In the genomic region with DNA sequence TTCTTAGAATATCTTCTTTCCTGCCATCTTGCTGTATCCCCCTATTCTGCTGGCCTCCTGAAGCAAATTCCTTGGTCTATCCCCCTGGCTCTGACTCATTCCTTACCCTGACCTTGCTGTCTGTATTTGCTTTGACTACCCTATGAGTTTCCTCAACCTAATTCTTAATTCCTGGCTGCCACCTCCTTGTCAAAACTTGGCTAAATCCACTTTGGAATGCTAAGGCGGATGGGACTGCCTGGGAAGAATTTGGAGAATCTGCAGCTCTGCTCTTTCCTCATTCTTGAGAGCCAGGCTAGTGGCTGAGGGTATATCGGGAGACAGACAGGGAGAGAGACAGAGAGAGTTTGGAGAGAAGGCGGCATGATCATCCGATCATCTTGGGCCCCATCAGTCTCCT, we compare ENCODE assay signal across 11 cellular contexts. TPM values are rescaled to one million over a fixed set of nuclear protein-coding genes. Genes with fewer than 3 reads are reported as not detected.
DNase-seq lines count a peak whose midpoint lies in the region; ATAC-seq, FAIRE-seq and TF ChIP-seq lines count a peak whose summit lies in the region.
"Had no signal": no experiment of that assay in that cellular context is flagged by ENCODE, and none has a peak within 500 bp of the region (broad histone marks: within the 10 kb centered on the region; RNA-seq: fewer than 3 reads in every experiment).

No MANE protein-coding gene starts in this region.

- TF ChIP-seq EP300 in stomach (IDR thresholded peaks at IDR 0.05), result no peak

- 51 to 83% (median 64%) methylated on average over 4 of the region's 4 CpGs for WGBS in stomach, 5 donors

- FAIRE-seq in H54 (lab: Jason Lieb, UNC), result peak; percentile 58
- FAIRE-seq: GM18507, islet of Langerhans had no signal

- no peak for ATAC-seq in HG02885 (IDR thresholded peaks at IDR 0.05; ENCODE audit: poor library complexity, unreplicated experiment)
- ATAC-seq in GM21447 (IDR thresholded peaks at IDR 0.05; ENCODE audit: unreplicated experiment), result no peak
- ATAC-seq: activated T-cell treated with anti-CD3 and anti-CD28 coated beads, Interleukin-2, amount 50 U/mL, for 72 hours had no signal

- TF ChIP-seq POLR2A in H54 (IDR thresholded peaks at IDR 0.05; ENCODE audit: low read depth, low read length) (no peak), stomach (IDR thresholded peaks at IDR 0.05) (no peak)

- H3K27me3 ChIP-seq in right atrium auricular region (no peaks in the 10 kb centered on the region), stomach (no peaks in the 10 kb centered on the region)

- intact Hi-C loops in stomach (cut with DNase I; ENCODE audit: low total_unique reads), result no loop called here

- H3K9me3 ChIP-seq in right atrium auricular region (no peaks in the 10 kb centered on the region), stomach (no peaks in the 10 kb centered on the region)

- H3K27ac ChIP-seq in right atrium auricular region (peak overlapping the region; percentile 69 to 77), stomach (peak overlapping the region in 4 of 5 donors; percentile 14 to 63 (median 31))

- TF ChIP-seq CTCF in right atrium auricular region (IDR thresholded peaks at IDR 0.05) (no peak), stomach (IDR thresholded peaks at IDR 0.05) (no peak)

- H3K4me1 ChIP-seq in right atrium auricular region, result peaks cover 0 to 30% of the 10 kb centered on the region in 2 donors
- H3K4me1 ChIP-seq in stomach, result peaks cover 0 to 22% (median 4%) of the 10 kb centered on the region in 4 donors

- no peak overlapping the region for H3K4me3 ChIP-seq in right atrium auricular region
- H3K4me3 ChIP-seq in stomach, result no peak overlapping the region

- H3K36me3 ChIP-seq in right atrium auricular region, result peaks cover 6% of the 10 kb centered on the region
- no peaks in the 10 kb centered on the region for H3K36me3 ChIP-seq in stomach

- DNase-seq in H54 (ENCODE audit: insufficient read length, low spot score) (peak; percentile 60), amniotic epithelial cell (ENCODE audit: low read depth) (peak; percentile 79), right atrium auricular region (ENCODE audit: low spot score) (no peak), stomach (no peak), NCI-H2081 treated with DMSO at 0.1 percent for 48 hours (lab: John Stamatoyannopoulos, UW) (no peak), NCI-H526 (lab: John Stamatoyannopoulos, UW) (no peak)
- DNase-seq: activated T-cell treated with anti-CD3 and anti-CD28 coated beads, Interleukin-2, amount 50 U/mL, for 72 hours had no signal

RNA-seq across cellular contexts. Expression of gene CAP2, which starts 24.4 kb away (rescaled TPM):
- total RNA-seq in right atrium auricular region (10 to 100 TPM; 59.9 to 63.6 TPM), stomach (10 to 100 TPM in 2 of 5 donors, 1 to 10 TPM in 3; 2.3 to 78.8 (median 7.0) TPM)
- polyA plus RNA-seq in stomach, result 1 to 10 TPM in 2 of 3 donors, under 1 TPM in 1; 0.61 to 5.2 (median 2.0) TPM
- total RNA-seq: activated T-cell treated with anti-CD3 and anti-CD28 coated beads, Interleukin-2, amount 50 U/mL, for 72 hours had no signal

Comparison
In these comparisons a context has a peak if more than half of its experiments do, and no peak if none do; other contexts are left out.
1. DNase-seq: peak in H54 (single experiment) and amniotic epithelial cell (single experiment); none in right atrium auricular region (single experiment), stomach (single experiment), NCI-H2081 treated with DMSO at 0.1 percent for 48 hours (single experiment) and NCI-H526 (0 of 2).